ENCODE assay signal across 8 cellular contexts in genomic region chr11:65762169-65762568, GRCh38. TPM values are rescaled to one million over a fixed set of nuclear protein-coding genes. Genes with fewer than 3 reads are reported as not detected.
"Had no signal": no experiment of that assay in that cellular context is flagged by ENCODE, and none has a peak within 500 bp of the region (broad histone marks: within the 10 kb centered on the region; RNA-seq: fewer than 3 reads in every experiment).

No MANE protein-coding gene starts in this region.

RNA-seq across cellular contexts. Expression of gene OVOL1, which starts 24.7 kb away (rescaled TPM):
- total RNA-seq: OCI-LY7, Right ventricle myocardium inferior, Right ventricle myocardium superior, RPMI7951, SJCRH30, SJSA1, SK-MEL-5 had no signal
- polyA plus RNA-seq: SK-N-SH had no signal
